In the genomic region with DNA sequence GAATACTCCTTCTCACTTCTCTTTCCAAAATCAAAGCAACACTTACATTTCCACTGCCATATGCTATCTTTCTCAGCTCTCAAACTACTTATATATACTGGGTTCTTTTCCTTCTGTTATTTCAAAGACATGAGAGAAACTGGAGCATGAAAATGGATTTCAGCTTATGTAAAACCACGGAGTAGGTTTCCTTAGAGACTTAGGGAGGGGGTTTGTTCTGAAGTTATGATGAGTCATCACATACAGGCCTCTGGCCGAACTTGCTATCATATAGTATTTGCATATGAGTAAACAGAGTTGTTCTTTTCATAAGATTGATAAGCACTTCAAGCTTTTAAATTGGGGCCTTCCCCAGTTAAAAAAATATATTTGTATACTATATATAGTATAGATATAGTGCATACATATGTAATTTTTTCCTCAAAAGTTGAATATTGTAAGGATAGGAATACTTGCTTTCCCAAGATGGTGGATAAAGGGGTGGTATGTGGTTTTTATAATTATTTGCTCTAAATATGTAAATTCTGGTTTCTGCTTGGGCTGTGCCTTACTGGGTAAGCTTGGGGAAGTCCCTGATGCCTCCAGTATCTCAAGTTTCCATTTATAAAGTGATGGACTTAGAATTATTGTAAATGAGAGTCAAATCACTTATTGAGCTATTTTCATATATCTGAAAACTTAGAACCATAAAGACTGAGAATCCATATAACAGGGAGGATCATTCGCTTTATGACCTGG, we compare ENCODE assay signal across 1 cellular context.
TF ChIP-seq lines count a peak whose summit lies in the region.

No MANE protein-coding gene starts in this region.

TF ChIP-seq in A549, 52 proteins besides CTCF, POLR2A, EP300 and RAD21 (continued from another document):
- TF ChIP-seq FOSL2 (IDR thresholded peaks at IDR 0.05) (no peak), FOSL2 (CRISPR knock-in tag; IDR thresholded peaks at IDR 0.05) (peak; percentile 22; the same call in 1 of the 2 replicates), MAFK (IDR thresholded peaks at IDR 0.05; ENCODE audit: partially characterized antibody) (peak; percentile 35), EHF (CRISPR knock-in tag; IDR thresholded peaks at IDR 0.05) (no peak)
